In genomic region chr6:27688014-27688586, GRCh38 we compare ENCODE assay signal across 8 cellular contexts.
DNase-seq lines count a peak whose midpoint lies in the region; ATAC-seq and TF ChIP-seq lines count a peak whose summit lies in the region.

No MANE protein-coding gene starts in this region.

- DNase-seq in COLO668 (lab: John Stamatoyannopoulos, UW; ENCODE audit: unreplicated experiment): peak; percentile 78
- DNase-seq in IMR-90: peak; percentile 91
- peak; percentile 85 for DNase-seq in OCI-LY7 (ENCODE audit: low spot score)
- DNase-seq in activated T-cell treated with anti-CD3 and anti-CD28 coated beads for 24 hours (ENCODE audit: low read depth): peak; percentile 83
- DNase-seq in esophagus squamous epithelium (lab: John Stamatoyannopoulos, UW): no peak
- peak; percentile 67 to 93 (median 88) for DNase-seq in naive thymus-derived CD8-positive, alpha-beta T cell

- ATAC-seq in GM21528 (IDR thresholded peaks at IDR 0.05; ENCODE audit: low FRiP score, unreplicated experiment) (peak; percentile 50), IMR-90 (ENCODE audit: low read depth) (peak; percentile 79)
- peak; percentile 84 to 86 for ATAC-seq in naive thymus-derived CD8-positive, alpha-beta T cell
- ATAC-seq in stimulated activated memory B cell treated with anti-CD40 and anti-IgM and Interleukin-4, amounts not matched to agents 10 μg/mL and 1 μg/mL and 100 μg/mL, for 72 hours: peak; percentile 89

- H3K4me1 Mint-ChIP-seq in naive thymus-derived CD8-positive, alpha-beta T cell: peaks cover 15 to 30% (median 24%) of the 10 kb centered on the region in 4 donors
- peaks cover 15% of the 10 kb centered on the region for H3K4me1 Mint-ChIP-seq in stimulated activated memory B cell treated with anti-CD40 and anti-IgM and Interleukin-4, amounts not matched to agents 10 μg/mL and 1 μg/mL and 100 μg/mL, for 72 hours

- no TSS peak for BruUV-seq in IMR-90 (replicated peaks; lab: Mats Ljungman, UMichigan)
- BruUV-seq in OCI-LY7 (replicated peaks; lab: Mats Ljungman, UMichigan): no TSS peak

- H2BK15ac ChIP-seq in IMR-90 (ENCODE audit: low read depth, low read length): no peak overlapping the region

- H2AFZ ChIP-seq in IMR-90 (replicated peaks; ENCODE audit: low read length, poor library complexity) (peak overlapping the region; percentile 98), OCI-LY7 (ENCODE audit: low read length) (peak overlapping the region; percentile 90; the same call in 1 of the 2 replicates)

- no peaks in the 10 kb centered on the region for H3K27me3 ChIP-seq in IMR-90 (ENCODE audit: control insufficient read depth, insufficient read depth, low read length)
- H3K27me3 ChIP-seq in esophagus squamous epithelium: peaks cover 0 to 21% (median 0%) of the 10 kb centered on the region in 4 donors

- H3K9me1 ChIP-seq in IMR-90 (ENCODE audit: insufficient read depth, low read length): no peaks in the 10 kb centered on the region

- H3K9me2 ChIP-seq in OCI-LY7 (ENCODE audit: insufficient read depth, low read length): no peaks in the 10 kb centered on the region

- intact Hi-C loops in IMR-90 (cut with micrococcal nuclease) (loop anchor here (2.0 to 10.0 kb wide), 7 partner anchors 65 to 215 kb away; partner anchors contain the start of gene ZNF184), OCI-LY7 (cut with micrococcal nuclease; ENCODE audit: unreplicated experiment) (loop anchor here (2.0 to 5.0 kb wide), 3 partner anchors 169 to 511 kb away; no protein-coding TSS in a partner anchor), esophagus squamous epithelium (cut with DNase I) (no loop called here)

- in situ Hi-C loops in IMR-90 (cut with MboI; ENCODE audit: low sequenced_read_pairs): no loop called here

- H3K27me3 Mint-ChIP-seq in naive thymus-derived CD8-positive, alpha-beta T cell: peaks cover 0 to 12% (median 0%) of the 10 kb centered on the region in 5 donors
- no peaks in the 10 kb centered on the region for H3K27me3 Mint-ChIP-seq in stimulated activated memory B cell treated with anti-CD40 and anti-IgM and Interleukin-4, amounts not matched to agents 10 μg/mL and 1 μg/mL and 100 μg/mL, for 72 hours

- H3K14ac ChIP-seq in IMR-90 (replicated peaks; ENCODE audit: low read depth, low read length): no peak overlapping the region

- peak overlapping the region; percentile 84 to 100 (median 89) for H3K27ac Mint-ChIP-seq in naive thymus-derived CD8-positive, alpha-beta T cell
- H3K27ac Mint-ChIP-seq in stimulated activated memory B cell treated with anti-CD40 and anti-IgM and Interleukin-4, amounts not matched to agents 10 μg/mL and 1 μg/mL and 100 μg/mL, for 72 hours: peak overlapping the region; percentile 65

- TF ChIP-seq RAD21 in IMR-90 (IDR thresholded peaks at IDR 0.05; ENCODE audit: low read length): no peak

- no peak overlapping the region for H3K18ac ChIP-seq in IMR-90 (ENCODE audit: low read depth, low read length)

- POLR2A ChIA-PET in IMR-90 (lab: Charles Lee; ENCODE audit: unreplicated experiment) (no interaction called here), OCI-LY7 (lab: Charles Lee) (interaction anchor here (0.6 to 1.3 kb wide), 4 partner anchors 14 to 511 kb away, joined by 3 to 4 read pairs (median 3); no protein-coding TSS in a partner anchor)
- POLR2A ChIA-PET in naive thymus-derived CD8-positive, alpha-beta T cell (lab: Charles Lee): interaction anchor here (0.7 to 1.0 kb wide), 3 partner anchors 184 to 1532 kb away, joined by 3 read pairs; a partner anchor contains a TSS

- no peaks in the 10 kb centered on the region for H3K79me2 ChIP-seq in OCI-LY7 (ENCODE audit: insufficient read depth, low read depth, low read length)

- no peak overlapping the region; the same call in 1 of the 2 replicates for H3K23ac ChIP-seq in IMR-90 (ENCODE audit: low read depth, low read length)

- H3K4me2 ChIP-seq in IMR-90 (ENCODE audit: low read depth, low read length) (peak overlapping the region; percentile 74), OCI-LY7 (ENCODE audit: low read length) (peak overlapping the region; percentile 82)

- peak overlapping the region; percentile 88 to 97 (median 93) for H3K4me3 Mint-ChIP-seq in naive thymus-derived CD8-positive, alpha-beta T cell
- peak overlapping the region; percentile 80 for H3K4me3 Mint-ChIP-seq in stimulated activated memory B cell treated with anti-CD40 and anti-IgM and Interleukin-4, amounts not matched to agents 10 μg/mL and 1 μg/mL and 100 μg/mL, for 72 hours

- H3K27ac ChIP-seq in IMR-90 (ENCODE audit: insufficient read depth, low read length) (no peak overlapping the region), OCI-LY7 (ENCODE audit: low read depth, low read length, poor library complexity, severe bottlenecking) (peak overlapping the region; percentile 41), esophagus squamous epithelium (peak overlapping the region; percentile 3 to 69 (median 42))

- H2AK5ac ChIP-seq in IMR-90 (ENCODE audit: low read depth, low read length): no peak overlapping the region

- 0% methylated on average over 12 of the region's 28 CpGs; no CpG with 5 or more reads in 1 of the 2 experiments for WGBS in IMR-90 (ENCODE audit: extremely low coverage in 2 of 2, insufficient read length in 1 of 2), 2 experiments
- 0 to 3% methylated on average over 21 to 28 of the region's 28 CpGs for WGBS in esophagus squamous epithelium, 2 donors

- no peaks in the 10 kb centered on the region for H3K79me1 ChIP-seq in IMR-90 (ENCODE audit: low read depth in 1 of 2, low read length in 2 of 2)

- no peak overlapping the region for H4K8ac ChIP-seq in IMR-90 (ENCODE audit: low read depth in 2 of 2, low read length in 2 of 2)

- CTCF ChIA-PET in IMR-90 (lab: Yijun Ruan, JAX): interaction anchor here (0.6 to 1.1 kb wide), 6 partner anchors 107 to 526 kb away, joined by 3 to 5 read pairs (median 3); no protein-coding TSS in a partner anchor
- CTCF ChIA-PET in OCI-LY7 (lab: Charles Lee; ENCODE audit: unreplicated experiment): interaction anchor here (1.2 kb wide), 1 partner anchor 169 kb away, joined by 4 read pairs; no protein-coding TSS in a partner anchor

- peaks cover 8% of the 10 kb centered on the region; the same call in 1 of the 2 replicates for H4K20me1 ChIP-seq in IMR-90 (ENCODE audit: insufficient read depth, low read length)
- H4K20me1 ChIP-seq in OCI-LY7 (ENCODE audit: insufficient read depth, low read length): no peaks in the 10 kb centered on the region

- H3K9me3 Mint-ChIP-seq in naive thymus-derived CD8-positive, alpha-beta T cell: peaks cover 0 to 15% (median 3%) of the 10 kb centered on the region in 9 donors
- no peaks in the 10 kb centered on the region for H3K9me3 Mint-ChIP-seq in stimulated activated memory B cell treated with anti-CD40 and anti-IgM and Interleukin-4, amounts not matched to agents 10 μg/mL and 1 μg/mL and 100 μg/mL, for 72 hours

- H3K4me1 ChIP-seq in IMR-90 (ENCODE audit: control insufficient read depth, insufficient read depth, low read length): no peaks in the 10 kb centered on the region
- no peaks in the 10 kb centered on the region for H3K4me1 ChIP-seq in OCI-LY7 (ENCODE audit: insufficient read depth, low read length, poor library complexity, severe bottlenecking)
- peaks cover 0 to 23% (median 5%) of the 10 kb centered on the region in 3 donors for H3K4me1 ChIP-seq in esophagus squamous epithelium

- dilution Hi-C loops in IMR-90 (cut with HindIII; ENCODE audit: low sequenced_read_pairs, unreplicated experiment): no loop called here

- no peak overlapping the region for H3K56ac ChIP-seq in IMR-90 (ENCODE audit: extremely low read depth, insufficient read depth, low read length)

- peaks cover 0 to 3% (median 0%) of the 10 kb centered on the region in 3 donors for H3K36me3 Mint-ChIP-seq in naive thymus-derived CD8-positive, alpha-beta T cell
- no peaks in the 10 kb centered on the region for H3K36me3 Mint-ChIP-seq in stimulated activated memory B cell treated with anti-CD40 and anti-IgM and Interleukin-4, amounts not matched to agents 10 μg/mL and 1 μg/mL and 100 μg/mL, for 72 hours

- no peak overlapping the region for H2BK120ac ChIP-seq in IMR-90 (ENCODE audit: low read depth, low read length)

- H2BK5ac ChIP-seq in IMR-90 (ENCODE audit: low read depth, low read length, poor library complexity, severe bottlenecking): no peak overlapping the region

- no peak overlapping the region for H3K4ac ChIP-seq in IMR-90 (ENCODE audit: low read depth, low read length)

- H3K4me3 ChIP-seq in IMR-90 (ENCODE audit: insufficient read depth, low read depth, low read length): peak overlapping the region; percentile 55
- peak overlapping the region; percentile 67 for H3K4me3 ChIP-seq in OCI-LY7 (ENCODE audit: low read depth, low read length, poor library complexity, severe bottlenecking)
- peak overlapping the region; percentile 38 to 60 (median 51) for H3K4me3 ChIP-seq in esophagus squamous epithelium

- H2AK9ac ChIP-seq in IMR-90 (replicated peaks; ENCODE audit: low read depth, low read length, poor library complexity): peak overlapping the region; percentile 61

- H3K36me3 ChIP-seq in IMR-90 (ENCODE audit: control insufficient read depth, insufficient read depth, low read length): no peaks in the 10 kb centered on the region
- no peaks in the 10 kb centered on the region for H3K36me3 ChIP-seq in OCI-LY7 (ENCODE audit: insufficient read depth, low read length)
- no peaks in the 10 kb centered on the region for H3K36me3 ChIP-seq in esophagus squamous epithelium

- no peak for TF ChIP-seq CTCF in IMR-90 (conservative IDR thresholded peaks at IDR 0.05; ENCODE audit: low read depth, low read length)
- no peak for TF ChIP-seq CTCF in OCI-LY7 (conservative IDR thresholded peaks at IDR 0.05; ENCODE audit: low read length)
- no peak for TF ChIP-seq CTCF in esophagus squamous epithelium (IDR thresholded peaks at IDR 0.05)

- H4K91ac ChIP-seq in IMR-90 (ENCODE audit: insufficient read depth, low read depth, low read length): no peak overlapping the region

- no peak overlapping the region for H2BK20ac ChIP-seq in IMR-90 (ENCODE audit: low read depth, low read length)

- H3K9me3 ChIP-seq in IMR-90 (ENCODE audit: control insufficient read depth, insufficient read depth, low read length): no peaks in the 10 kb centered on the region
- no peaks in the 10 kb centered on the region for H3K9me3 ChIP-seq in OCI-LY7 (ENCODE audit: low read length)
- no peaks in the 10 kb centered on the region for H3K9me3 ChIP-seq in esophagus squamous epithelium

- 0 out of 2 replicates have a peak overlapping the region, but pooled peaks have one; percentile 12 for H3K9ac ChIP-seq in IMR-90 (ENCODE audit: low read depth, low read length)

- TF ChIP-seq POLR2A in IMR-90 (IDR thresholded peaks at IDR 0.05; ENCODE audit: low read depth, low read length): no peak
- TF ChIP-seq POLR2A in esophagus squamous epithelium (IDR thresholded peaks at IDR 0.05): no peak

- H4K5ac ChIP-seq in IMR-90 (ENCODE audit: low read depth, low read length): no peak overlapping the region

TF ChIP-seq in IMR-90, 13 proteins besides CTCF, POLR2A, EP300 and RAD21 (continues in another document):
- no peak for TF ChIP-seq MAFK (IDR thresholded peaks at IDR 0.05; ENCODE audit: low read depth, low read length)
